Comparison of ENCODE assay signal across 7 cellular contexts in the genomic region with DNA sequence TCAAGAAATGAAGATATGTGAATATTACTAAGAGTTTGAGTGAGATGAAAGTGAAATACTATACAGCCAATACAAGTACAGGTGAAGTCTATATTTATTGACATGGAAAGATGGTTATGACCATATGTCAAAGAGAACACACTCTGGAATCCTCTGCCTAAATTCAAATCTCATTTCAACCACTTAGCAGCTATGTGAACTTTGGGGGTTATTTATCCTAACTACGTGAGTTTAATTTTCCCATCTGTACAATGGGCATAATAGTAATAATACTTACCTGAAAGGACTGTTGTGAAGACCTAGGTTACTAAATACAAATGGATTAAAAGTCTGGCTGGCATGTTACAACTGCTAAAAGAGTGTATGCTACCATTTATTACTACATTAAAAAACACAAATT.
"Had no signal": no experiment of that assay in that cellular context is flagged by ENCODE, and none has a peak within 500 bp of the region (broad histone marks: within the 10 kb centered on the region; RNA-seq: fewer than 3 reads in every experiment).

No MANE protein-coding gene starts in this region.

- H3K4me2 ChIP-seq: KMS-11 had no signal

- FAIRE-seq: HTR-8/SVneo had no signal

- H3K9ac ChIP-seq: KMS-11 had no signal

- H3K9me3 Mint-ChIP-seq: IgD-negative memory B cell had no signal

- H3K27me3 Mint-ChIP-seq: IgD-negative memory B cell had no signal

- H3K4me3 Mint-ChIP-seq: IgD-negative memory B cell had no signal

- H3K27ac Mint-ChIP-seq: IgD-negative memory B cell had no signal

- H3K27ac ChIP-seq: HL-60, KMS-11 had no signal

- DNase-seq: IMR-90, KBM-7, KG1 had no signal
